ENCODE assay signal across 8 cellular contexts in the genomic region with DNA sequence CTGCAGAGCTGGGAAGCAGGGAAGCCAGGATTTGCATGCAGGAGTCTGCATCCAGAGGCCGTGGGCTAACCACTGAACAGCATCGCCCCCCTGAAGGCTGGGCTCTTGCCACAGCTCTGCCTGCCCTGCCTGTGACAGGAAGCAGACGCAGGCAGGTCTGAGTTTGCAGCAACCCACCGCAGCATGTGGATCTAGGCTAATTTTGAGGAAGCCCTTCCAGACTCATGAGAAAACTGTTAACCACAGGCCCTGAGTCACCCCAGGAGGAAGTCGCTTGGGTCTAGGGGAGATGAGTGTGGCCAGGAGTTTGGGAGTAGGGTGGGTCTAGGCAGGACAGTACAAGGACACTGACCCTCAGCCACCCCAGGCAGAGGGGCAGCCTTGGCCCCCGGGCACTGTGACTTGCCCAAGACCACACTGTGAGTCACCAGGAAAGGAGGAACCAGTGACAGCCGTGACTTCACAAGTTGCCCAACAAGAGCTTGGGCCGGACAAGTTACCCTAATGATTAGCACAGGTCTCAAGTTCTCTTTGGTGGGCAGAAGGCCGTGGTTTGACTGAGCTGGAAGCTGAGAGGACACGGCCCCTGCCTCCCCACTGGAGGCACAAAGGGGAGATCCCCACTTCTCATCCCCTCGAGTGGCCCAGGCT. TPM values are rescaled to one million over a fixed set of nuclear protein-coding genes. Genes with fewer than 3 reads are reported as not detected.
A peak's percentile ranks its signal among the peaks of the same experiment; 100 is the strongest.
DNase-seq lines count a peak whose midpoint lies in the region; ATAC-seq lines count a peak whose summit lies in the region.

No MANE protein-coding gene starts in this region.

- peaks cover 36% of the 10 kb centered on the region for H3K36me3 Mint-ChIP-seq in activated CD4-positive, alpha-beta T cell treated with anti-CD3 and anti-CD28 coated beads, Interleukin-2, amount 10 ng/mL, durations not matched to agents 24 days and 14 days (ENCODE audit: low read depth)

- H3K27me3 Mint-ChIP-seq in activated CD4-positive, alpha-beta T cell treated with anti-CD3 and anti-CD28 coated beads, Interleukin-2, amount 10 ng/mL, durations not matched to agents 24 days and 14 days, result no peaks in the 10 kb centered on the region

- peak overlapping the region; percentile 97 for H3K27ac Mint-ChIP-seq in activated CD4-positive, alpha-beta T cell treated with anti-CD3 and anti-CD28 coated beads, Interleukin-2, amount 10 ng/mL, durations not matched to agents 24 days and 14 days

- H3K9me3 Mint-ChIP-seq in activated CD4-positive, alpha-beta T cell treated with anti-CD3 and anti-CD28 coated beads, Interleukin-2, amount 10 ng/mL, durations not matched to agents 24 days and 14 days, result no peaks in the 10 kb centered on the region

- peaks cover 95% of the 10 kb centered on the region for H3K4me1 ChIP-seq in Karpas-422 (ENCODE audit: low read length)
- peaks cover 8% of the 10 kb centered on the region for H3K4me1 ChIP-seq in muscle layer of colon (ENCODE audit: insufficient read depth, low read length)

- H3K4me2 ChIP-seq in Karpas-422 (ENCODE audit: low read depth, low read length, poor library complexity, severe bottlenecking), result peak overlapping the region; percentile 76

- intact Hi-C loops in activated CD4-positive, alpha-beta T cell treated with anti-CD3 and anti-CD28 coated beads, Interleukin-2, amount 10 ng/mL, durations not matched to agents 24 days and 14 days (cut with micrococcal nuclease), result loop anchor here (1.0 kb wide), 4 partner anchors 7 to 37 kb away; no protein-coding TSS in a partner anchor

- H3K4me1 Mint-ChIP-seq in activated CD4-positive, alpha-beta T cell treated with anti-CD3 and anti-CD28 coated beads, Interleukin-2, amount 10 ng/mL, durations not matched to agents 24 days and 14 days, result peaks cover 82% of the 10 kb centered on the region

- H3K79me2 ChIP-seq in Karpas-422 (ENCODE audit: low read length), result peaks cover 16% of the 10 kb centered on the region

- H3K9ac ChIP-seq in Karpas-422 (ENCODE audit: low read length) (peak overlapping the region; percentile 85), muscle layer of colon (ENCODE audit: low read length) (no peak overlapping the region)

- no peaks in the 10 kb centered on the region for H3K27me3 ChIP-seq in Karpas-422 (ENCODE audit: low read length)
- no peaks in the 10 kb centered on the region for H3K27me3 ChIP-seq in muscle layer of colon (ENCODE audit: control insufficient read depth in 1 of 2, insufficient read depth in 2 of 2, low read length in 2 of 2)

- H3K9me2 ChIP-seq in Karpas-422 (replicated peaks; ENCODE audit: insufficient read depth, low read length), result no peaks in the 10 kb centered on the region

- no peak for ATAC-seq in GM21723 (IDR thresholded peaks at IDR 0.05; ENCODE audit: unreplicated experiment)

- H3K27ac ChIP-seq in Karpas-422 (ENCODE audit: low read length), result peak overlapping the region; percentile 99
- peak overlapping the region; percentile 22 for H3K27ac ChIP-seq in muscle layer of colon (ENCODE audit: low read depth, low read length)
- peak overlapping the region; percentile 45 for H3K27ac ChIP-seq in temporal lobe (ENCODE audit: low read depth, low read length)

- H3K4me3 ChIP-seq in Karpas-422 (ENCODE audit: low read length), result peak overlapping the region; percentile 71
- peak overlapping the region in 1 of 2 donors; percentile 44 for H3K4me3 ChIP-seq in muscle layer of colon (ENCODE audit: low read depth in 1 of 2, low read length in 2 of 2)

- peak; percentile 99 for DNase-seq in AML-193 (lab: John Stamatoyannopoulos, UW)
- DNase-seq in Karpas-422, result peak; percentile 84
- DNase-seq in activated CD4-positive, alpha-beta T cell treated with anti-CD3 and anti-CD28 coated beads, Interleukin-2, amount 10 ng/mL, durations not matched to agents 24 days and 14 days, result peak; percentile 90
- DNase-seq in effector CD8-positive, alpha-beta T cell (lab: John Stamatoyannopoulos, UW), result peak; percentile 30
- no peak for DNase-seq in LoVo (ENCODE audit: low spot score)

- peak overlapping the region; percentile 100 for H3K4me3 Mint-ChIP-seq in activated CD4-positive, alpha-beta T cell treated with anti-CD3 and anti-CD28 coated beads, Interleukin-2, amount 10 ng/mL, durations not matched to agents 24 days and 14 days

- no peaks in the 10 kb centered on the region for H3K9me3 ChIP-seq in Karpas-422 (ENCODE audit: low read length)
- no peaks in the 10 kb centered on the region for H3K9me3 ChIP-seq in muscle layer of colon (ENCODE audit: low read length)

- H3K36me3 ChIP-seq in Karpas-422 (ENCODE audit: insufficient read depth, low read length) (no peaks in the 10 kb centered on the region), muscle layer of colon (ENCODE audit: insufficient read depth, low read length) (no peaks in the 10 kb centered on the region)

- H2AFZ ChIP-seq in Karpas-422 (ENCODE audit: low read length), result no peak overlapping the region

- peaks cover 16% of the 10 kb centered on the region; the same call in 1 of the 2 replicates for H4K20me1 ChIP-seq in Karpas-422 (ENCODE audit: insufficient read depth, low read depth, low read length)

RNA-seq across cellular contexts. Expression of a gene that starts 0.9 kb away (rescaled TPM):
- 117 and 184 TPM in 2 replicates for total RNA-seq in Karpas-422 (2014; rRNA removed; shearing (Covaris generic); ENCODE audit: low replicate concordance)
- 178 and 179 TPM in 2 replicates for total RNA-seq in activated CD4-positive, alpha-beta T cell treated with anti-CD3 and anti-CD28 coated beads, Interleukin-2, amount 10 ng/mL, durations not matched to agents 24 days and 14 days
- total RNA-seq in temporal lobe, result 3.9 TPM

RNA-seq across cellular contexts. Expression of a gene that starts 33.3 kb away (rescaled TPM):
- 0.19 and 1.2 TPM in 2 replicates for total RNA-seq in Karpas-422 (2014; rRNA removed; shearing (Covaris generic); ENCODE audit: low replicate concordance)
- 0.50 and 0.54 TPM in 2 replicates for total RNA-seq in activated CD4-positive, alpha-beta T cell treated with anti-CD3 and anti-CD28 coated beads, Interleukin-2, amount 10 ng/mL, durations not matched to agents 24 days and 14 days
- total RNA-seq in temporal lobe, result under 0.01 TPM

Comparison
In these comparisons a context has a peak if more than half of its experiments do, and no peak if none do; other contexts are left out.
1. H3K27ac ChIP-seq: peak in every context shown above with its lines; median percentile 99 in Karpas-422; 45 in temporal lobe; 22 in muscle layer of colon.
2. RNA of a gene that starts 0.9 kb away (total RNA-seq): 117 to 184 TPM in Karpas-422 and 178 to 179 TPM in activated CD4-positive, alpha-beta T cell treated with anti-CD3 and anti-CD28 coated beads, Interleukin-2, amount 10 ng/mL, durations not matched to agents 24 days and 14 days; 3.9 TPM in temporal lobe (single experiment); every median in the first group is over 10 times any median in the second.